ENCODE assay signal across 10 cellular contexts in the genomic region with DNA sequence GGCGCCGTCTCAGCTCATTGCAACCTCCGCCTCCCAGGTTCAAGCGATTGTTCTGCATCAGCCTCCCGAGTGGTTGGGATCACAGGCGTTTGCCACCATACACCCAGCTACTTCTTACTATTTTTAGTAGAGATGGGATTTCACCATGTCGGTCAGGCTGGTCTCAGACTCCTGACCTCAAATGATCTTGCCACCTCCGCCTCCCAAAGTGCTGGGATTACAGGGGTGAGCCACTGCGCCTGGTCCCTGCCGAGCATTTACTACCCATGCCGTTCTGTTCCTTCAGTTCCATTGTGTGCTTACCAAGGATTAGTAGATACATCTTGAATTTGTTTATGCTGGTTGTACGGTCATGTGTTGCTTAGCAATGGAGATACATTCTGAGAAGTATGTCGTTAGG. TPM values are rescaled to one million over a fixed set of nuclear protein-coding genes. Genes with fewer than 3 reads are reported as not detected.
DNase-seq lines count a peak whose midpoint lies in the region; ATAC-seq and TF ChIP-seq lines count a peak whose summit lies in the region.
"Had no signal": no experiment of that assay in that cellular context is flagged by ENCODE, and none has a peak within 500 bp of the region (broad histone marks: within the 10 kb centered on the region; RNA-seq: fewer than 3 reads in every experiment).

No MANE protein-coding gene starts in this region.

- POLR2A ChIA-PET in CD4-positive, alpha-beta memory T cell (lab: Charles Lee; ENCODE audit: partially characterized antibody) = interaction anchor here (0.7 to 11.8 kb wide), 5 partner anchors 10 to 103 kb away, joined by 3 to 888 read pairs (median 38); a partner anchor contains a TSS

- no peak for DNase-seq in CD4-positive, alpha-beta memory T cell
- DNase-seq in RWPE2 (ENCODE audit: low spot score) = no peak
- DNase-seq in esophagus squamous epithelium (lab: John Stamatoyannopoulos, UW) = no peak
- no peak for DNase-seq in psoas muscle
- DNase-seq in NK-92 (lab: John Stamatoyannopoulos, UW; ENCODE audit: unreplicated experiment) = no peak
- DNase-seq in NCI-H1417 (lab: John Stamatoyannopoulos, UW) = no peak
- DNase-seq: NCI-H748 treated with DMSO at 0.1 percent for 48 hours, pancreas had no signal

- H3K9me3 ChIP-seq in CD4-positive, alpha-beta memory T cell (ENCODE audit: control insufficient read depth in 1 of 2, low read length in 2 of 2) = no peaks in the 10 kb centered on the region
- H3K9me3 ChIP-seq in RWPE2 (ENCODE audit: severe bottlenecking) (no peaks in the 10 kb centered on the region), esophagus squamous epithelium (no peaks in the 10 kb centered on the region), psoas muscle (no peaks in the 10 kb centered on the region)
- H3K9me3 ChIP-seq: pancreas had no signal

- H3K9me3 Mint-ChIP-seq in CD4-positive, alpha-beta memory T cell = no peaks in the 10 kb centered on the region

- no peaks in the 10 kb centered on the region for H3K27me3 Mint-ChIP-seq in CD4-positive, alpha-beta memory T cell

- ATAC-seq in RWPE2 (ENCODE audit: low read depth) = no peak
- ATAC-seq in psoas muscle = peak; percentile 39 to 72 (median 56)
- ATAC-seq in GM19328 (IDR thresholded peaks at IDR 0.05; ENCODE audit: unreplicated experiment) = no peak
- ATAC-seq in GM18873 (IDR thresholded peaks at IDR 0.05; ENCODE audit: low FRiP score, unreplicated experiment) = no peak
- ATAC-seq: pancreas had no signal

- H3K27me3 ChIP-seq in CD4-positive, alpha-beta memory T cell (ENCODE audit: insufficient read depth, low read length) = no peaks in the 10 kb centered on the region
- H3K27me3 ChIP-seq in RWPE2 (ENCODE audit: insufficient read depth, poor library complexity, severe bottlenecking) (no peaks in the 10 kb centered on the region), esophagus squamous epithelium (no peaks in the 10 kb centered on the region), psoas muscle (ENCODE audit: insufficient read depth in 3 of 3, low read length in 2 of 3) (no peaks in the 10 kb centered on the region)
- H3K27me3 ChIP-seq: pancreas had no signal

- WGBS in esophagus squamous epithelium, 2 donors = 73 to 74% methylated on average over 13 of the region's 13 CpGs
- WGBS in psoas muscle, 3 donors = 25 to 50% (median 33%) methylated on average over 13 of the region's 13 CpGs

- no peak overlapping the region for H3K4me3 ChIP-seq in CD4-positive, alpha-beta memory T cell (ENCODE audit: low read length in 2 of 2)
- H3K4me3 ChIP-seq in RWPE2 (ENCODE audit: severe bottlenecking) (no peak overlapping the region), esophagus squamous epithelium (no peak overlapping the region), psoas muscle (peak overlapping the region; percentile 32)
- H3K4me3 ChIP-seq: pancreas had no signal

- H3K27ac Mint-ChIP-seq in CD4-positive, alpha-beta memory T cell = peak overlapping the region; percentile 68 to 100 (median 96)

- H3K4me1 Mint-ChIP-seq in CD4-positive, alpha-beta memory T cell = peaks cover 79 to 98% (median 90%) of the 10 kb centered on the region in 4 donors

- intact Hi-C loops in CD4-positive, alpha-beta memory T cell (cut with micrococcal nuclease) = no loop called here
- intact Hi-C loops in esophagus squamous epithelium (cut with DNase I) (no loop called here), psoas muscle (cut with DNase I) (no loop called here)

- peaks cover 23 to 55% of the 10 kb centered on the region in 2 donors for H3K36me3 Mint-ChIP-seq in CD4-positive, alpha-beta memory T cell

- peaks cover 98% of the 10 kb centered on the region for H3K4me1 ChIP-seq in CD4-positive, alpha-beta memory T cell (ENCODE audit: insufficient read depth, low read length)
- H3K4me1 ChIP-seq in RWPE2 (ENCODE audit: insufficient read depth, poor library complexity, severe bottlenecking) (peaks cover 73% of the 10 kb centered on the region), esophagus squamous epithelium (peaks cover 60 to 100% (median 79%) of the 10 kb centered on the region in 3 donors), psoas muscle (peaks cover 79% of the 10 kb centered on the region)

- TF ChIP-seq POLR2A in esophagus squamous epithelium (IDR thresholded peaks at IDR 0.05) = no peak

- TF ChIP-seq CTCF in RWPE2 (IDR thresholded peaks at IDR 0.05; ENCODE audit: poor library complexity, severe bottlenecking) = no peak
- no peak for TF ChIP-seq CTCF in esophagus squamous epithelium (IDR thresholded peaks at IDR 0.05)
- TF ChIP-seq CTCF in psoas muscle (IDR thresholded peaks at IDR 0.05) = no peak

- H3K36me3 ChIP-seq in CD4-positive, alpha-beta memory T cell (ENCODE audit: insufficient read depth, low read length) = peaks cover 7% of the 10 kb centered on the region
- H3K36me3 ChIP-seq in RWPE2 (ENCODE audit: low read depth) = peaks cover 74% of the 10 kb centered on the region
- peaks cover 0 to 14% (median 0%) of the 10 kb centered on the region in 3 donors for H3K36me3 ChIP-seq in esophagus squamous epithelium
- no peaks in the 10 kb centered on the region for H3K36me3 ChIP-seq in psoas muscle (ENCODE audit: insufficient read depth in 1 of 2, low read depth in 1 of 2)
- H3K36me3 ChIP-seq: pancreas had no signal

- peak overlapping the region; percentile 58 to 88 (median 81) for H3K4me3 Mint-ChIP-seq in CD4-positive, alpha-beta memory T cell

- CTCF ChIA-PET in CD4-positive, alpha-beta memory T cell (lab: Charles Lee; ENCODE audit: partially characterized antibody) = no interaction called here

- H3K27ac ChIP-seq in CD4-positive, alpha-beta memory T cell (ENCODE audit: low read depth, low read length) = peak overlapping the region; percentile 45
- H3K27ac ChIP-seq in RWPE2 (ENCODE audit: poor library complexity, severe bottlenecking) (peak overlapping the region; percentile 0), esophagus squamous epithelium (peak overlapping the region; percentile 72 to 100 (median 96)), psoas muscle (peak overlapping the region; percentile 95)

RNA-seq across cellular contexts. Expression of a gene that starts 10.3 kb away (rescaled TPM):
- 100 to 1,000 TPM; 340 to 351 TPM for total RNA-seq in CD4-positive, alpha-beta memory T cell
- 100 to 1,000 TPM in 1 of 2 donors, 10 to 100 TPM in 1; 28.4 to 108 TPM for polyA plus RNA-seq in CD4-positive, alpha-beta memory T cell
- total RNA-seq in esophagus squamous epithelium = 100 to 1,000 TPM in 1 of 4 donors, 10 to 100 TPM in 3; 36.1 to 132 (median 74.8) TPM
- total RNA-seq in psoas muscle = 10 to 100 TPM; 40.9 to 53.0 (median 49.4) TPM
- polyA plus RNA-seq in psoas muscle = 10 to 100 TPM; 11.1 to 37.5 (median 12.9) TPM

Comparison
In these comparisons a context has a peak if more than half of its experiments do, and no peak if none do; other contexts are left out.
1. H3K27ac ChIP-seq: peak in every context shown above with its lines; median percentile 96 in esophagus squamous epithelium; 95 in psoas muscle; 45 in CD4-positive, alpha-beta memory T cell; 0 in RWPE2.
2. ATAC-seq: peak in psoas muscle (4 of 4); none in RWPE2 (single experiment), GM19328 (single experiment) and GM18873 (single experiment).